Comparison of ENCODE assay signal across 13 cellular contexts in genomic region chr1:10613340-10613739, GRCh38.
DNase-seq lines count a peak whose midpoint lies in the region; ATAC-seq and TF ChIP-seq lines count a peak whose summit lies in the region.
"Had no signal": no experiment of that assay in that cellular context is flagged by ENCODE, and none has a peak within 500 bp of the region (broad histone marks: within the 10 kb centered on the region; RNA-seq: fewer than 3 reads in every experiment).

No MANE protein-coding gene starts in this region.

- no peaks in the 10 kb centered on the region for H3K9me3 Mint-ChIP-seq in activated CD8-positive, alpha-beta T cell treated with anti-CD3 and anti-CD28 coated beads, Interleukin-2, amount 10 ng/mL, durations not matched to agents 7 days and 5 days (ENCODE audit: insufficient read depth)
- H3K9me3 Mint-ChIP-seq: CD4-positive, CD25-positive, alpha-beta regulatory T cell; GM23338 had no signal

- no peak overlapping the region for H3K27ac Mint-ChIP-seq in activated CD8-positive, alpha-beta T cell treated with anti-CD3 and anti-CD28 coated beads, Interleukin-2, amount 10 ng/mL, durations not matched to agents 7 days and 5 days
- H3K27ac Mint-ChIP-seq: GM23338 had no signal

- 99% methylated on average over 10 of the region's 10 CpGs for WGBS in right cardiac atrium
- WGBS in psoas muscle, 3 donors: 93 to 98% (median 95%) methylated on average over 10 of the region's 10 CpGs

- H3K36me3 ChIP-seq in iPS-15b (ENCODE audit: control insufficient read depth, insufficient read depth, low read length) (peaks cover 3% of the 10 kb centered on the region), psoas muscle (ENCODE audit: insufficient read depth in 1 of 2, low read depth in 1 of 2) (peaks cover 0 to 2% of the 10 kb centered on the region in 2 donors)

- peak overlapping the region; percentile 24 for H3K9ac ChIP-seq in iPS-15b (ENCODE audit: low read depth, low read length)

- no peak overlapping the region for H3K4me3 Mint-ChIP-seq in activated CD8-positive, alpha-beta T cell treated with anti-CD3 and anti-CD28 coated beads, Interleukin-2, amount 10 ng/mL, durations not matched to agents 7 days and 5 days
- H3K4me3 Mint-ChIP-seq: CD4-positive, CD25-positive, alpha-beta regulatory T cell; GM23338 had no signal

- intact Hi-C loops in right cardiac atrium (cut with DNase I): loop anchor here in 1 of 4 donors (5.0 kb wide), 1 partner anchor 76 kb away; no protein-coding TSS in a partner anchor
- intact Hi-C loops in Right ventricle myocardium superior (cut with DNase I): no loop called here
- intact Hi-C loops in posterior vena cava (cut with DNase I): no loop called here
- intact Hi-C loops in psoas muscle (cut with DNase I): no loop called here

- H3K4me1 ChIP-seq in right cardiac atrium (ENCODE audit: control insufficient read depth, insufficient read depth, low read length): no peaks in the 10 kb centered on the region
- H3K4me1 ChIP-seq in iPS-15b (ENCODE audit: control insufficient read depth, insufficient read depth, low read length): no peaks in the 10 kb centered on the region
- H3K4me1 ChIP-seq in psoas muscle: peaks cover 12% of the 10 kb centered on the region

- no peak for TF ChIP-seq CTCF in psoas muscle (IDR thresholded peaks at IDR 0.05)

- H3K27me3 Mint-ChIP-seq in activated CD8-positive, alpha-beta T cell treated with anti-CD3 and anti-CD28 coated beads, Interleukin-2, amount 10 ng/mL, durations not matched to agents 7 days and 5 days (ENCODE audit: low read depth): no peaks in the 10 kb centered on the region
- H3K27me3 Mint-ChIP-seq: CD4-positive, CD25-positive, alpha-beta regulatory T cell had no signal

- no peaks in the 10 kb centered on the region for H3K36me3 Mint-ChIP-seq in activated CD8-positive, alpha-beta T cell treated with anti-CD3 and anti-CD28 coated beads, Interleukin-2, amount 10 ng/mL, durations not matched to agents 7 days and 5 days (ENCODE audit: low read depth)

- no peaks in the 10 kb centered on the region for H3K9me3 ChIP-seq in right cardiac atrium (ENCODE audit: control insufficient read depth, low read length)
- no peaks in the 10 kb centered on the region for H3K9me3 ChIP-seq in iPS-15b (ENCODE audit: control insufficient read depth, insufficient read depth, low read length)
- no peaks in the 10 kb centered on the region for H3K9me3 ChIP-seq in psoas muscle
- H3K9me3 ChIP-seq: BLaER1 treated with 17β-estradiol and CSF1 and Interleukin-3, amounts not matched to agents 10 nM and 100 nM had no signal

- POLR2A ChIA-PET in activated CD8-positive, alpha-beta T cell treated with anti-CD3 and anti-CD28 coated beads, Interleukin-2, amount 10 ng/mL, durations not matched to agents 7 days and 5 days (lab: Charles Lee): no interaction called here

- H3K4me1 Mint-ChIP-seq in activated CD8-positive, alpha-beta T cell treated with anti-CD3 and anti-CD28 coated beads, Interleukin-2, amount 10 ng/mL, durations not matched to agents 7 days and 5 days (ENCODE audit: low read depth): no peaks in the 10 kb centered on the region

- peak overlapping the region; percentile 10 for H3K27ac ChIP-seq in right cardiac atrium (ENCODE audit: low read length)
- no peak overlapping the region for H3K27ac ChIP-seq in psoas muscle
- H3K27ac ChIP-seq: BLaER1 treated with 17β-estradiol and CSF1 and Interleukin-3, amounts not matched to agents 10 nM and 100 nM had no signal

- CTCF ChIA-PET in activated CD8-positive, alpha-beta T cell treated with anti-CD3 and anti-CD28 coated beads, Interleukin-2, amount 10 ng/mL, durations not matched to agents 7 days and 5 days (lab: Charles Lee): no interaction called here

- no peak for ATAC-seq in right cardiac atrium
- ATAC-seq in Right ventricle myocardium superior (ENCODE audit: poor library complexity): no peak
- ATAC-seq in psoas muscle: no peak
- ATAC-seq in activated CD8-positive, alpha-beta T cell treated with anti-CD3 and anti-CD28 coated beads, Interleukin-2, amount 10 ng/mL, durations not matched to agents 7 days and 5 days: no peak

- no peak overlapping the region for H3K4me3 ChIP-seq in right cardiac atrium (ENCODE audit: low read length)
- H3K4me3 ChIP-seq in iPS-15b (ENCODE audit: low read depth, low read length): no peak overlapping the region
- no peak overlapping the region for H3K4me3 ChIP-seq in psoas muscle
- H3K4me3 ChIP-seq: BLaER1 treated with 17β-estradiol and CSF1 and Interleukin-3, amounts not matched to agents 10 nM and 100 nM; GM23338 had no signal

- DNase-seq in right cardiac atrium (no peak), Right ventricle myocardium superior (no peak), posterior vena cava (ENCODE audit: low spot score) (peak; percentile 29), SKM-1 treated with dmso at 0.1 percent for 144 hours (lab: John Stamatoyannopoulos, UW; ENCODE audit: unreplicated experiment) (no peak), psoas muscle (no peak)
- DNase-seq in activated CD8-positive, alpha-beta T cell treated with anti-CD3 and anti-CD28 coated beads, Interleukin-2, amount 10 ng/mL, durations not matched to agents 7 days and 5 days: no peak
- DNase-seq: 8988T; CD4-positive, CD25-positive, alpha-beta regulatory T cell; DMS53; GF-D8 had no signal

- H3K27me3 ChIP-seq in right cardiac atrium (ENCODE audit: control insufficient read depth, insufficient read depth) (no peaks in the 10 kb centered on the region), iPS-15b (ENCODE audit: control insufficient read depth, insufficient read depth, low read length) (no peaks in the 10 kb centered on the region), psoas muscle (ENCODE audit: insufficient read depth in 3 of 3, low read length in 2 of 3) (no peaks in the 10 kb centered on the region)
- H3K27me3 ChIP-seq: BLaER1 treated with 17β-estradiol and CSF1 and Interleukin-3, amounts not matched to agents 10 nM and 100 nM had no signal
